Comparison of ENCODE assay signal across 20 cellular contexts in the genomic region with DNA sequence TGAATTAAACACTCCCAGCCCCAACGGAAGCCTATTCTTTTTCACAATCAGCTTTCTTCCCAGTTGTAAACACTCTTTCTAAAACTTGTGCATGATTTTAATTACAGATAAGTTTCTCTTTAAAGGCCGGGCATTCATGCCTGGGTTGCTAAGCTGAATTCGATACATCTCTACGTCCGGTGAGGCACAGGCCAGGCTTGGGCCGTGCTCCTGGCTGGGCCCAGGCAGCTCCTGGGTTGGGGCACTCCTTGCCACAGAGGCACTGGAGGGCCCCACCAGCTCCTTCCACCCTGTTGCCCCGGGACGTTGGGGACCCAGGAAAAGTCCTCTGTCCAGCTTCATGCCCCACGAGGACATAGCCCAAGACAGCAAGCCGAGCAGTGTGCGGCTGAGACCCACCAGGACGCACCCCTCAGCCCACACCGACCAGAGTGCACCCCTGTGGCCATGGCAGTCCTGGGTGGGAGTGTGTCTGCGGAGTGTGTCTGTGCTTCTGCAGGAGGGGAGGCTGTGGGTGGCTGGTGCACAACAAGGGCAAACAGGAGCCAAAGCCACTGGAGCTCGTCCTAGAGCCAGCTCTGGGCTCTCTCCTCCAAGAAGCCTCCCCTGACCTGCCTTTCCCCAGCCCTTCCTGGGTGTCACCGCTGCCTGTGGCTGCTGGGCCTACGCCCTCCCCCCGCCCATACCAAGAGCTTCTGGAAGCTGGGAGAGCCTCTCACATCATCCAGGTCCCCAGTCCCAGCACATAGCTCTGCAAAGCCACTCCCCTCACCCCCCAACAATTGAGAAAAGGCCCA.
DNase-seq lines count a peak whose midpoint lies in the region; ATAC-seq and TF ChIP-seq lines count a peak whose summit lies in the region.
"Had no signal": no experiment of that assay in that cellular context is flagged by ENCODE, and none has a peak within 500 bp of the region (broad histone marks: within the 10 kb centered on the region; RNA-seq: fewer than 3 reads in every experiment).

No MANE protein-coding gene starts in this region.

- no peak overlapping the region for H3K27ac ChIP-seq in parathyroid adenoma
- H3K27ac ChIP-seq: GM23248, RWPE1 had no signal

- H3K79me2 ChIP-seq in parathyroid adenoma = no peaks in the 10 kb centered on the region

- no peaks in the 10 kb centered on the region for H3K9me3 ChIP-seq in parathyroid adenoma (ENCODE audit: control insufficient read depth, low read length)

- TF ChIP-seq CTCF in HFFc6 (IDR thresholded peaks at IDR 0.05) (no peak), parathyroid adenoma (IDR thresholded peaks at IDR 0.05) (no peak)

- no peak overlapping the region for H3K27ac Mint-ChIP-seq in activated naive CD4-positive, alpha-beta T cell treated with anti-CD3 and anti-CD28 coated beads for 36 hours
- H3K27ac Mint-ChIP-seq in HFFc6 = no peak overlapping the region

- no peaks in the 10 kb centered on the region for H3K36me3 Mint-ChIP-seq in activated naive CD4-positive, alpha-beta T cell treated with anti-CD3 and anti-CD28 coated beads for 36 hours (ENCODE audit: low read depth)
- no peaks in the 10 kb centered on the region for H3K36me3 Mint-ChIP-seq in HFFc6 (ENCODE audit: low read depth)

- H2AFZ ChIP-seq in parathyroid adenoma = no peak overlapping the region
- H2AFZ ChIP-seq: GM23248 had no signal

- no peaks in the 10 kb centered on the region for H3K4me1 ChIP-seq in parathyroid adenoma

- H3K27me3 Mint-ChIP-seq in activated naive CD4-positive, alpha-beta T cell treated with anti-CD3 and anti-CD28 coated beads for 36 hours (ENCODE audit: low read depth) = peaks cover 8% of the 10 kb centered on the region
- H3K27me3 Mint-ChIP-seq in HFFc6 (ENCODE audit: insufficient read depth) = peaks cover 18% of the 10 kb centered on the region

- H3K36me3 ChIP-seq in parathyroid adenoma (ENCODE audit: control insufficient read depth, insufficient read depth, low read length) = no peaks in the 10 kb centered on the region

- H3K4me2 ChIP-seq in parathyroid adenoma (ENCODE audit: low read length) = peak overlapping the region; percentile 60

- no peak overlapping the region for H3K4me3 ChIP-seq in parathyroid adenoma (ENCODE audit: low read depth, low read length)
- H3K4me3 ChIP-seq: GM12878, GM23248 had no signal

- CTCF ChIA-PET in activated naive CD4-positive, alpha-beta T cell treated with anti-CD3 and anti-CD28 coated beads for 36 hours (lab: Charles Lee) = interaction anchor here (0.9 kb wide), 1 partner anchor 15 kb away, joined by 4 read pairs; no protein-coding TSS in a partner anchor

- intact Hi-C loops in activated naive CD4-positive, alpha-beta T cell treated with anti-CD3 and anti-CD28 coated beads for 36 hours (cut with micrococcal nuclease) = no loop called here
- intact Hi-C loops in left ventricle myocardium superior (cut with micrococcal nuclease) = no loop called here

- no peaks in the 10 kb centered on the region for H3K4me1 Mint-ChIP-seq in activated naive CD4-positive, alpha-beta T cell treated with anti-CD3 and anti-CD28 coated beads for 36 hours (ENCODE audit: low read depth)
- no peaks in the 10 kb centered on the region for H3K4me1 Mint-ChIP-seq in HFFc6 (ENCODE audit: low read depth)

- peak; percentile 3 for DNase-seq in activated naive CD4-positive, alpha-beta T cell treated with anti-CD3 and anti-CD28 coated beads, Interleukin-2, amount 50 U/mL, for 16 hours
- DNase-seq in activated naive CD4-positive, alpha-beta T cell treated with anti-CD3 and anti-CD28 coated beads for 36 hours = no peak
- DNase-seq in HFFc6 (no peak), left ventricle myocardium superior (peak; percentile 18), occipital lobe (lab: John Stamatoyannopoulos, UW) (no peak), globus pallidus (ENCODE audit: low spot score) (no peak)
- DNase-seq: 8988T, C1 segment of cervical spinal cord, GDM1, HCEC 1CT, KG1, NCI-H1436, NCI-H2029 treated with DMSO at 0.1 percent for 48 hours, NCI-H748 treated with DMSO at 0.1 percent for 48 hours, PC-3 had no signal

- no peaks in the 10 kb centered on the region for H3K9me3 Mint-ChIP-seq in activated naive CD4-positive, alpha-beta T cell treated with anti-CD3 and anti-CD28 coated beads for 36 hours
- no peaks in the 10 kb centered on the region for H3K9me3 Mint-ChIP-seq in HFFc6

- ATAC-seq in left ventricle myocardium superior (no peak), HG02759 (IDR thresholded peaks at IDR 0.05; ENCODE audit: unreplicated experiment) (no peak)
- ATAC-seq: GM12878, PC-3 had no signal

- H3K27me3 ChIP-seq in parathyroid adenoma (ENCODE audit: control insufficient read depth, insufficient read depth, low read length) = no peaks in the 10 kb centered on the region

- H3K9ac ChIP-seq in parathyroid adenoma = no peak overlapping the region
- H3K9ac ChIP-seq: GM23248 had no signal

- no peak overlapping the region for H3K4me3 Mint-ChIP-seq in activated naive CD4-positive, alpha-beta T cell treated with anti-CD3 and anti-CD28 coated beads for 36 hours
- peak overlapping the region; percentile 24; the same call in 1 of the 2 replicates for H3K4me3 Mint-ChIP-seq in HFFc6

Comparison
In these comparisons a context has a peak if more than half of its experiments do, and no peak if none do; other contexts are left out.
1. DNase-seq: peak in activated naive CD4-positive, alpha-beta T cell treated with anti-CD3 and anti-CD28 coated beads, Interleukin-2, amount 50 U/mL, for 16 hours (single experiment) and left ventricle myocardium superior (single experiment); none in activated naive CD4-positive, alpha-beta T cell treated with anti-CD3 and anti-CD28 coated beads for 36 hours (single experiment), HFFc6 (single experiment), occipital lobe (single experiment) and globus pallidus (single experiment).